In the genomic region with DNA sequence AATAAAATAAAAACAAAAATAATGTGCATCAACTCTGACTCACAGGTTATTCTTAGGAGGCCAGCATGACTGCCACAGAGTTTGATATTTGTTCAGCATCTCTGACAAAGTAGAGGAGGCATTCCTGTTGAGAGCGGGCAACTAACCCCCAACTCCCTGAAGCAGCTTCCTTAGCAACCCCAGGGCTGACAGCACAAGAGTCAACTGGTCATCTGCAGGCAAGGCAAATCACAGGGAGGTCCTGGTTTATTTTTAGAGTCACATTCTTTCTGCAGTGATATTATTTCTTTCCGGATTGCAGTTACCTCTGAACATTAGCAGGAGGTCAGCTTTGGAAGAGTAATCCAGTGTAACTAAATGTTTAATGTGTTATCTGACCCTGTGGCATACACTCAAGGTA, we compare ENCODE assay signal across 17 cellular contexts.
DNase-seq lines count a peak whose midpoint lies in the region; ATAC-seq, FAIRE-seq and TF ChIP-seq lines count a peak whose summit lies in the region.
"Had no signal": no experiment of that assay in that cellular context is flagged by ENCODE, and none has a peak within 500 bp of the region (broad histone marks: within the 10 kb centered on the region; RNA-seq: fewer than 3 reads in every experiment).

No MANE protein-coding gene starts in this region.

- no peak for TF ChIP-seq EP300 in GM12878 (IDR thresholded peaks at IDR 0.05; ENCODE audit: borderline replicate concordance in 1 of 2, control insufficient read depth in 1 of 2, low read depth in 2 of 2, low read length in 2 of 2)

- TSS peak; percentile 17 for BruUV-seq in GM12878 (replicated peaks; lab: Mats Ljungman, UMichigan)

- H3K4me2 ChIP-seq in GM12878 (ENCODE audit: control insufficient read depth, insufficient read depth): no peak overlapping the region

- TF ChIP-seq RAD21 in GM12878 (IDR thresholded peaks at IDR 0.05; ENCODE audit: insufficient read depth, low read depth, low read length): no peak

- POLR2A ChIA-PET in GM12878 (lab: Charles Lee): no interaction called here

- SMC1A ChIA-PET in GM12878 (lab: Charles Lee; ENCODE audit: uncharacterized antibody, unreplicated experiment): interaction anchor here (0.7 to 1.0 kb wide), 2 partner anchors 19 to 21 kb away, joined by 3 to 5 read pairs; no protein-coding TSS in a partner anchor

- DNase-seq in NCI-H2227 (lab: John Stamatoyannopoulos, UW; ENCODE audit: unreplicated experiment) (peak; percentile 6), NCI-H2227 treated with DMSO at 0.1 percent for 48 hours (lab: John Stamatoyannopoulos, UW) (no peak), GM12878 (ENCODE audit: low read depth, low spot score) (no peak), right cardiac atrium (peak in 1 of 3 donors; percentile 39), aorta (no peak), NCI-H2029 (lab: John Stamatoyannopoulos, UW) (no peak), NCI-H748 treated with DMSO at 0.1 percent for 48 hours (lab: John Stamatoyannopoulos, UW) (no peak), T-helper 9 cell (no peak)
- DNase-seq: activated CD4-positive, CD25-positive, alpha-beta regulatory T cell; Caco-2; H9; naive thymus-derived CD8-positive, alpha-beta T cell; NCI-H345; small intestine had no signal

- H3K27ac ChIP-seq in GM12878 (ENCODE audit: control insufficient read depth, insufficient read depth) (no peak overlapping the region), right cardiac atrium (ENCODE audit: low read length) (no peak overlapping the region), aorta (ENCODE audit: low read depth in 1 of 2, low read length in 2 of 2) (no peak overlapping the region)
- H3K27ac ChIP-seq: 22Rv1 had no signal

- H3K36me3 ChIP-seq in GM12878 (ENCODE audit: control insufficient read depth in 2 of 2, insufficient read depth in 2 of 2, low read length in 1 of 2) (peaks cover 10 to 27% of the 10 kb centered on the region in 2 experiments; a peak in 3 of 4 replicates), aorta (ENCODE audit: control insufficient read depth in 1 of 2, insufficient read depth in 2 of 2, low read length in 1 of 2) (peaks cover 0 to 2% of the 10 kb centered on the region in 2 donors)

- no peak for FAIRE-seq in GM12878 (lab: Jason Lieb, UNC)
- FAIRE-seq: frontal cortex, small intestine had no signal

- 97% methylated on average over 2 of the region's 2 CpGs for WGBS in GM12878 (ENCODE audit: insufficient coverage, insufficient replicate concordance, low lambda C conversion rate, missing lambda C conversion rate)
- 41% methylated on average over 2 of the region's 2 CpGs for WGBS in right cardiac atrium
- 3 to 5% methylated on average over 2 of the region's 2 CpGs for WGBS in aorta, 2 donors

- H4K20me1 ChIP-seq in GM12878 (ENCODE audit: control insufficient read depth, insufficient read depth): no peaks in the 10 kb centered on the region

- no peak for TF ChIP-seq CTCF in GM12878 (IDR thresholded peaks at IDR 0.05 in 2 of 3, conservative IDR thresholded peaks at IDR 0.05 in 1 of 3; ENCODE audit: control insufficient read depth in 2 of 3, extremely low read depth in 1 of 3, insufficient read depth in 1 of 3, low read depth in 3 of 3, low read length in 3 of 3)

- H3K9ac ChIP-seq in GM12878 (ENCODE audit: control insufficient read depth, insufficient read depth, low read length): no peak overlapping the region

- no peak overlapping the region for H2AFZ ChIP-seq in GM12878 (ENCODE audit: control insufficient read depth, low read depth, low read length)

- H3K9me3 ChIP-seq in GM12878 (replicated peaks; ENCODE audit: control insufficient read depth, insufficient read depth, low read length) (peaks cover 6% of the 10 kb centered on the region; the same call in 2 of the 3 replicates), right cardiac atrium (ENCODE audit: control insufficient read depth, low read length) (no peaks in the 10 kb centered on the region), aorta (ENCODE audit: control insufficient read depth, low read length) (peaks cover 1% of the 10 kb centered on the region)
- H3K9me3 ChIP-seq: Caco-2 had no signal

- H3K4me3 ChIP-seq in GM12878 (no peak overlapping the region), right cardiac atrium (ENCODE audit: low read length) (no peak overlapping the region), aorta (ENCODE audit: low read length in 2 of 2) (no peak overlapping the region)

- no peak for TF ChIP-seq POLR2A in GM12878 (IDR thresholded peaks at IDR 0.05; ENCODE audit: low read depth, low read length)

- no peak for ATAC-seq in GM12878
- peak; percentile 22 to 64 for ATAC-seq in right cardiac atrium
- ATAC-seq in aorta (ENCODE audit: low FRiP score): peak; percentile 40
- ATAC-seq: left lobe of liver; naive thymus-derived CD8-positive, alpha-beta T cell had no signal

- RAD21 ChIA-PET in GM12878 (lab: Charles Lee; ENCODE audit: unreplicated experiment): no interaction called here

- H3K4me1 ChIP-seq in GM12878 (ENCODE audit: control insufficient read depth, insufficient read depth, low read length) (peaks cover 2% of the 10 kb centered on the region), right cardiac atrium (ENCODE audit: control insufficient read depth, insufficient read depth, low read length) (peaks cover 4% of the 10 kb centered on the region), aorta (ENCODE audit: control insufficient read depth in 1 of 2, insufficient read depth in 2 of 2, low read length in 2 of 2) (no peaks in the 10 kb centered on the region)
- H3K4me1 ChIP-seq: Caco-2 had no signal

- CTCF ChIA-PET in GM12878 (lab: Yijun Ruan, JAX): interaction anchor here (0.7 kb wide), 1 partner anchor 549 kb away, joined by 3 read pairs; no protein-coding TSS in a partner anchor

- no peaks in the 10 kb centered on the region for H3K27me3 ChIP-seq in GM12878 (replicated peaks in 1 of 2; ENCODE audit: control insufficient read depth in 2 of 2, insufficient read depth in 2 of 2, low read length in 1 of 2)
- H3K27me3 ChIP-seq in right cardiac atrium (ENCODE audit: control insufficient read depth, insufficient read depth): no peaks in the 10 kb centered on the region
- no peaks in the 10 kb centered on the region for H3K27me3 ChIP-seq in aorta (ENCODE audit: control insufficient read depth in 1 of 2, insufficient read depth in 2 of 2, low read length in 1 of 2)

- in situ Hi-C loops in GM12878 (cut with MboI): no loop called here

- intact Hi-C loops in GM12878 (cut with micrococcal nuclease; ENCODE audit: unreplicated experiment): loop anchor here (10.0 kb wide), 1 partner anchor 273 kb away; a partner anchor contains a TSS
- intact Hi-C loops in right cardiac atrium (cut with DNase I): no loop called here
- intact Hi-C loops in aorta (cut with DNase I): loop anchor here in 1 of 2 donors (5.0 kb wide), 1 partner anchor 75 kb away; no protein-coding TSS in a partner anchor

- no peaks in the 10 kb centered on the region for H3K79me2 ChIP-seq in GM12878 (ENCODE audit: control insufficient read depth, insufficient read depth, low read length)

TF ChIP-seq in GM12878, 131 proteins besides CTCF, POLR2A, EP300 and RAD21:
- TF ChIP-seq ZZZ3 (IDR thresholded peaks at IDR 0.05; ENCODE audit: control insufficient read depth, insufficient read length, low read depth): no peak
- TF ChIP-seq NRF1 (conservative IDR thresholded peaks at IDR 0.05; ENCODE audit: low read depth, low read length): no peak
- no peak for TF ChIP-seq PAX5 (IDR thresholded peaks at IDR 0.05; ENCODE audit: borderline replicate concordance, low read depth, low read length)
- no peak for TF ChIP-seq HDAC6 (IDR thresholded peaks at IDR 0.05; ENCODE audit: unreplicated experiment)
- no peak for TF ChIP-seq POU2F2 (IDR thresholded peaks at IDR 0.05; ENCODE audit: borderline replicate concordance, low read depth, low read length)
- no peak for TF ChIP-seq RUNX3 (IDR thresholded peaks at IDR 0.05; ENCODE audit: low read length)
- TF ChIP-seq BACH1 (IDR thresholded peaks at IDR 0.05; ENCODE audit: borderline replicate concordance): no peak
- TF ChIP-seq SPI1 (IDR thresholded peaks at IDR 0.05; ENCODE audit: borderline replicate concordance, insufficient read depth, low read depth, low read length): no peak
- TF ChIP-seq, protein P1, sequence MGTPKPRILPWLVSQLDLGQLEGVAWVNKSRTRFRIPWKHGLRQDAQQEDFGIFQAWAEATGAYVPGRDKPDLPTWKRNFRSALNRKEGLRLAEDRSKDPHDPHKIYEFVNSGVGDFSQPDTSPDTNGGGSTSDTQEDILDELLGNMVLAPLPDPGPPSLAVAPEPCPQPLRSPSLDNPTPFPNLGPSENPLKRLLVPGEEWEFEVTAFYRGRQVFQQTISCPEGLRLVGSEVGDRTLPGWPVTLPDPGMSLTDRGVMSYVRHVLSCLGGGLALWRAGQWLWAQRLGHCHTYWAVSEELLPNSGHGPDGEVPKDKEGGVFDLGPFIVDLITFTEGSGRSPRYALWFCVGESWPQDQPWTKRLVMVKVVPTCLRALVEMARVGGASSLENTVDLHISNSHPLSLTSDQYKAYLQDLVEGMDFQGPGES (IDR thresholded peaks at IDR 0.05): no peak
- TF ChIP-seq IKZF2 (IDR thresholded peaks at IDR 0.05): no peak
- no peak for TF ChIP-seq JUND (IDR thresholded peaks at IDR 0.05; ENCODE audit: low read depth, low read length)
- TF ChIP-seq POLR2AphosphoS5 (IDR thresholded peaks at IDR 0.05; ENCODE audit: low read length): no peak
- TF ChIP-seq POLR2AphosphoS2 (IDR thresholded peaks at IDR 0.05; ENCODE audit: low read depth, low read length): no peak
- TF ChIP-seq PAX8 (IDR thresholded peaks at IDR 0.05): no peak
- no peak for TF ChIP-seq MTA2 (IDR thresholded peaks at IDR 0.05; ENCODE audit: low read depth)
- no peak for TF ChIP-seq IKZF1 (conservative IDR thresholded peaks at IDR 0.05)
- no peak for TF ChIP-seq CHD4 (IDR thresholded peaks at IDR 0.05)
- TF ChIP-seq, protein P2, sequence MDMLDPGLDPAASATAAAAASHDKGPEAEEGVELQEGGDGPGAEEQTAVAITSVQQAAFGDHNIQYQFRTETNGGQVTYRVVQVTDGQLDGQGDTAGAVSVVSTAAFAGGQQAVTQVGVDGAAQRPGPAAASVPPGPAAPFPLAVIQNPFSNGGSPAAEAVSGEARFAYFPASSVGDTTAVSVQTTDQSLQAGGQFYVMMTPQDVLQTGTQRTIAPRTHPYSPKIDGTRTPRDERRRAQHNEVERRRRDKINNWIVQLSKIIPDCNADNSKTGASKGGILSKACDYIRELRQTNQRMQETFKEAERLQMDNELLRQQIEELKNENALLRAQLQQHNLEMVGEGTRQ (IDR thresholded peaks at IDR 0.05; ENCODE audit: borderline replicate concordance, low read depth, low read length): no peak
